Comparison of ENCODE assay signal across 25 cellular contexts in the genomic region with DNA sequence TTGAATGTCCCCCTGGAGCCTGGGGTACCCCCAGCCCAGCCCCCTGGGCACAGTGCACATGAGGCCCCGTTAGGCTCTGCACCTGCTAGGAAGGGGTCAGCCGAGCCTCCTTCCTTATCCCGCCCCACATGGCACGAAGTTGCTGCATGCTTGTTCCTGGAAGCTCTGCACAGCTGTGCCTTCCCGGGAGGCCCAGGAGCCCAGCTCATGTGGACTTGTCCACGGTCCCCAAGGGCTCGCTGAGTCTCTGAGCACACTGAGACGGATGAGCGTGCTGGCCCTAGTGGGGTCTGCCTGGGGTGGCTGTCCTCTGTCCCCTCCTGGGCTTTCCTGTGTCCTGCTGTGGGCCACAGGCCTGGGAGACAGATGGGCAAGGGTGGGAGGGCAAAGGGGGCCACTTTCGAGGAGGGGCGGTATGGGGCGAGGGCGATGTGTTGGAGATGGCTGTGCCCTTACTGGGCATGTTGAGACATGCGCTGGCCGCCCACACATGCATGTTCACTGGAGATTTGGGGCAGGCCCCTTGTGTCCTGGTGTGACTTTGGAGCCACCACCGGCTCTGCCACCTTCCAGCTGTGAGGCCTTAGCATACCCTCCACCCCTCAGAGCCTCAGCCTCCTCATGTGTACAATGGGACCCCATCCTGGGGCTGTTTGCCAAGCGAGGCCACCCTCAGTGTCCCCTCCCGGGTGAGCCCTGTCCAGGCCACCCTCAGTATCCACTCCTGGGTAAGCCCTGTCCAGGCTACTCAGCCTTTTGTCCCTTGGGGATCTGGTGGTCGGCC.
DNase-seq lines count a peak whose midpoint lies in the region; ATAC-seq and TF ChIP-seq lines count a peak whose summit lies in the region.
"Had no signal": no experiment of that assay in that cellular context is flagged by ENCODE, and none has a peak within 500 bp of the region (broad histone marks: within the 10 kb centered on the region; RNA-seq: fewer than 3 reads in every experiment).

No MANE protein-coding gene starts in this region.

- 62 to 71% (median 64%) methylated on average over 18 to 19 of the region's 19 CpGs for WGBS in psoas muscle, 3 donors

- H3K9me3 Mint-ChIP-seq in stimulated activated naive CD8-positive, alpha-beta T cell treated with anti-CD3 and anti-CD28 coated beads, Interleukin-15, amount 100 ng/mL, for 72 hours, result no peaks in the 10 kb centered on the region
- H3K9me3 Mint-ChIP-seq: activated CD4-positive, alpha-beta T cell treated with anti-CD3 and anti-CD28 coated beads, Interleukin-2, amount 10 ng/mL, durations not matched to agents 7 days and 5 days; activated naive CD4-positive, alpha-beta T cell treated with anti-CD3 and anti-CD28 coated beads, Interleukin-2, amount 10 ng/mL, durations not matched to agents 7 days and 5 days; mesothelial cell of epicardium; T-cell had no signal

- H3K27me3 ChIP-seq in psoas muscle (ENCODE audit: insufficient read depth in 3 of 3, low read length in 2 of 3), result peaks cover 0 to 28% (median 2%) of the 10 kb centered on the region in 3 donors
- H3K27me3 ChIP-seq: adrenal gland, dorsolateral prefrontal cortex, transverse colon had no signal

- no peaks in the 10 kb centered on the region for H3K36me3 ChIP-seq in psoas muscle (ENCODE audit: insufficient read depth in 1 of 2, low read depth in 1 of 2)
- H3K36me3 ChIP-seq: adrenal gland, transverse colon had no signal

- ATAC-seq in stimulated activated naive CD8-positive, alpha-beta T cell treated with anti-CD3 and anti-CD28 coated beads, Interleukin-15, amount 100 ng/mL, for 72 hours, result peak; percentile 42
- ATAC-seq in stimulated activated naive CD8-positive, alpha-beta T cell treated with anti-CD3 and anti-CD28 coated beads, Interleukin-15, Interleukin-2, amounts not matched to agents 100 U/mL and 50 U/mL, for 24 hours, result no peak
- no peak for ATAC-seq in psoas muscle
- ATAC-seq: left ventricle myocardium superior, sciatic nerve, T-cell had no signal

- DNase-seq in stimulated activated naive CD8-positive, alpha-beta T cell treated with anti-CD3 and anti-CD28 coated beads, Interleukin-15, amount 100 ng/mL, for 72 hours, result peak in 1 of 2 donors; percentile 18
- no peak for DNase-seq in stimulated activated naive CD8-positive, alpha-beta T cell treated with anti-CD3 and anti-CD28 coated beads, Interleukin-15, Interleukin-2, amounts not matched to agents 100 U/mL and 50 U/mL, for 24 hours
- peak; percentile 9 for DNase-seq in NCI-H69 (lab: John Stamatoyannopoulos, UW)
- peak; percentile 8 for DNase-seq in epithelial cell of esophagus (ENCODE audit: low read depth)
- DNase-seq in EL, result no peak
- no peak for DNase-seq in NK-92 treated with Interleukin-12 subunit alpha and Interleukin-12 subunit beta, amount 100 ng/mL, for 24 hours (lab: John Stamatoyannopoulos, UW)
- DNase-seq in psoas muscle, result no peak
- DNase-seq: activated CD4-positive, alpha-beta T cell treated with anti-CD3 and anti-CD28 coated beads, Interleukin-2, amount 10 ng/mL, durations not matched to agents 7 days and 5 days; activated CD8-positive, alpha-beta memory T cell treated with anti-CD3 and anti-CD28 coated beads, Interleukin-2, amount 50 U/mL, for 4 hours; activated naive CD4-positive, alpha-beta T cell treated with anti-CD3 and anti-CD28 coated beads, Interleukin-2, amount 10 ng/mL, durations not matched to agents 7 days and 5 days; adrenal gland; CD4-positive, alpha-beta memory T cell; cerebellar nuclear complex; dorsolateral prefrontal cortex; kidney; left ventricle myocardium superior; NCI-H2107; NCI-H446 treated with DMSO at 0.1 percent for 48 hours; stimulated activated CD4-positive, alpha-beta T cell treated with anti-CD3 and anti-CD28 coated beads, Interleukin-12 subunit alpha, Interleukin-12 subunit beta, amount 100 ng/mL, for 4 hours; stimulated activated CD4-positive, alpha-beta T cell treated with anti-CD3 and anti-CD28 coated beads, Interleukin-2, amount 100 ng/mL, for 48 hours; T-cell; transverse colon had no signal

- H3K4me1 ChIP-seq in psoas muscle, result no peaks in the 10 kb centered on the region
- H3K4me1 ChIP-seq: adrenal gland, transverse colon had no signal

- intact Hi-C loops in psoas muscle (cut with DNase I), result no loop called here

- peak overlapping the region; percentile 74 to 93 for H3K27ac Mint-ChIP-seq in stimulated activated naive CD8-positive, alpha-beta T cell treated with anti-CD3 and anti-CD28 coated beads, Interleukin-15, amount 100 ng/mL, for 72 hours
- H3K27ac Mint-ChIP-seq: activated CD4-positive, alpha-beta T cell treated with anti-CD3 and anti-CD28 coated beads, Interleukin-2, amount 10 ng/mL, durations not matched to agents 7 days and 5 days; CD4-positive, alpha-beta memory T cell; mesothelial cell of epicardium; T-cell had no signal

- H3K4me3 ChIP-seq in epithelial cell of esophagus (ENCODE audit: low read length), result no peak overlapping the region
- no peak overlapping the region for H3K4me3 ChIP-seq in psoas muscle
- H3K4me3 ChIP-seq: adrenal gland, dorsolateral prefrontal cortex, transverse colon had no signal

- H3K27ac ChIP-seq in psoas muscle, result no peak overlapping the region
- H3K27ac ChIP-seq: adrenal gland, dorsolateral prefrontal cortex, neutrophil, transverse colon had no signal

- H3K9me3 ChIP-seq in psoas muscle, result no peaks in the 10 kb centered on the region
- H3K9me3 ChIP-seq: adrenal gland, neutrophil, transverse colon had no signal

- peaks cover 11% of the 10 kb centered on the region for H3K4me1 Mint-ChIP-seq in stimulated activated naive CD8-positive, alpha-beta T cell treated with anti-CD3 and anti-CD28 coated beads, Interleukin-15, amount 100 ng/mL, for 72 hours
- H3K4me1 Mint-ChIP-seq: CD4-positive, alpha-beta memory T cell; T-cell had no signal

- H3K4me3 Mint-ChIP-seq in stimulated activated naive CD8-positive, alpha-beta T cell treated with anti-CD3 and anti-CD28 coated beads, Interleukin-15, amount 100 ng/mL, for 72 hours, result no peak overlapping the region
- H3K4me3 Mint-ChIP-seq: activated CD4-positive, alpha-beta T cell treated with anti-CD3 and anti-CD28 coated beads, Interleukin-2, amount 10 ng/mL, durations not matched to agents 7 days and 5 days; activated naive CD4-positive, alpha-beta T cell treated with anti-CD3 and anti-CD28 coated beads, Interleukin-2, amount 10 ng/mL, durations not matched to agents 7 days and 5 days; CD4-positive, alpha-beta memory T cell; mesothelial cell of epicardium; T-cell had no signal

- peaks cover 32% of the 10 kb centered on the region for H3K27me3 Mint-ChIP-seq in stimulated activated naive CD8-positive, alpha-beta T cell treated with anti-CD3 and anti-CD28 coated beads, Interleukin-15, amount 100 ng/mL, for 72 hours
- H3K27me3 Mint-ChIP-seq: activated CD4-positive, alpha-beta T cell treated with anti-CD3 and anti-CD28 coated beads, Interleukin-2, amount 10 ng/mL, durations not matched to agents 7 days and 5 days had no signal

- TF ChIP-seq CTCF in epithelial cell of esophagus (IDR thresholded peaks at IDR 0.05; ENCODE audit: insufficient read depth, low read depth, low read length, missing control alignments), result no peak
- TF ChIP-seq CTCF in psoas muscle (IDR thresholded peaks at IDR 0.05), result no peak

Comparison
In these comparisons a context has a peak if more than half of its experiments do, and no peak if none do; other contexts are left out.
1. DNase-seq: peak in NCI-H69 (single experiment) and epithelial cell of esophagus (single experiment); none in stimulated activated naive CD8-positive, alpha-beta T cell treated with anti-CD3 and anti-CD28 coated beads, Interleukin-15, Interleukin-2, amounts not matched to agents 100 U/mL and 50 U/mL, for 24 hours (single experiment), EL (single experiment), NK-92 treated with Interleukin-12 subunit alpha and Interleukin-12 subunit beta, amount 100 ng/mL, for 24 hours (single experiment) and psoas muscle (0 of 2).